In genomic region chr3:134485075-134485536, GRCh38 we compare ENCODE assay signal across 8 cellular contexts. TPM values are rescaled to one million over a fixed set of nuclear protein-coding genes. Genes with fewer than 3 reads are reported as not detected.
DNase-seq lines count a peak whose midpoint lies in the region; ATAC-seq and TF ChIP-seq lines count a peak whose summit lies in the region.

No MANE protein-coding gene starts in this region.

- H3K4me1 Mint-ChIP-seq in naive thymus-derived CD8-positive, alpha-beta T cell, result peaks cover 23 to 71% (median 65%) of the 10 kb centered on the region in 4 donors

- no peaks in the 10 kb centered on the region; the same call in 1 of the 2 replicates for H3K4me1 ChIP-seq in BE2C

- POLR2A ChIA-PET in naive thymus-derived CD8-positive, alpha-beta T cell (lab: Charles Lee), result interaction anchor here (1.1 to 3.1 kb wide), 4 partner anchors 9 to 911 kb away, joined by 3 to 25 read pairs (median 4); partner anchors contain the start of genes CDV3 and TOPBP1

- H3K9me3 ChIP-seq in BE2C, result no peaks in the 10 kb centered on the region

- peaks cover 0 to 32% (median 4%) of the 10 kb centered on the region in 3 donors for H3K36me3 Mint-ChIP-seq in naive thymus-derived CD8-positive, alpha-beta T cell

- H3K4me3 Mint-ChIP-seq in naive thymus-derived CD8-positive, alpha-beta T cell, result peak overlapping the region; percentile 96 to 100 (median 100)

- no peaks in the 10 kb centered on the region for H3K27me3 ChIP-seq in BE2C

- no peaks in the 10 kb centered on the region for H3K27me3 Mint-ChIP-seq in naive thymus-derived CD8-positive, alpha-beta T cell

- ATAC-seq in GM18511 (IDR thresholded peaks at IDR 0.05; ENCODE audit: unreplicated experiment) (peak; percentile 14), HG03097 (IDR thresholded peaks at IDR 0.05; ENCODE audit: low FRiP score, unreplicated experiment) (peak; percentile 14)
- peak; percentile 3 to 12 for ATAC-seq in naive thymus-derived CD8-positive, alpha-beta T cell

- no peak for TF ChIP-seq CTCF in BE2C (IDR thresholded peaks at IDR 0.05; ENCODE audit: low read depth, low read length)
- no peak for TF ChIP-seq CTCF in epithelial cell of esophagus (IDR thresholded peaks at IDR 0.05; ENCODE audit: insufficient read depth, low read depth, low read length, missing control alignments)

- H3K27ac Mint-ChIP-seq in naive thymus-derived CD8-positive, alpha-beta T cell, result peak overlapping the region; percentile 99 to 100 (median 99)

- peaks cover 11% of the 10 kb centered on the region for H3K36me3 ChIP-seq in BE2C

- DNase-seq in BE2C, result no peak
- peak; percentile 40 to 44 for DNase-seq in SHP77 (lab: John Stamatoyannopoulos, UW)
- no peak for DNase-seq in epithelial cell of esophagus (ENCODE audit: low read depth)
- DNase-seq in naive thymus-derived CD8-positive, alpha-beta T cell, result peak in 1 of 10 donors; percentile 66
- DNase-seq in NCI-H524 treated with DMSO at 0.1 percent for 48 hours (lab: John Stamatoyannopoulos, UW), result no peak
- DNase-seq in islet precursor cell, result no peak

- H3K9me3 Mint-ChIP-seq in naive thymus-derived CD8-positive, alpha-beta T cell, result no peaks in the 10 kb centered on the region

- peak overlapping the region; percentile 97 for H3K4me3 ChIP-seq in BE2C (ENCODE audit: low read depth, low read length)
- peak overlapping the region; percentile 93 for H3K4me3 ChIP-seq in epithelial cell of esophagus (ENCODE audit: low read length)

RNA-seq across cellular contexts. Expression of gene ANAPC13, which starts 0.7 kb away (rescaled TPM):
- polyA plus RNA-seq in BE2C (2012; ENCODE audit: insufficient read depth, insufficient read length, low read depth), result 120 TPM
- total RNA-seq in naive thymus-derived CD8-positive, alpha-beta T cell, result 10 to 100 TPM; 36.1 to 36.4 TPM
- polyA plus RNA-seq in naive thymus-derived CD8-positive, alpha-beta T cell, result 10 to 100 TPM; 88.9 to 96.1 (median 90.5) TPM

RNA-seq across cellular contexts. Expression of gene CEP63, which starts 0.8 kb away (rescaled TPM):
- 29.2 TPM for polyA plus RNA-seq in BE2C (2012; ENCODE audit: insufficient read depth, insufficient read length, low read depth)
- 10 to 100 TPM; 33.0 to 40.1 TPM for total RNA-seq in naive thymus-derived CD8-positive, alpha-beta T cell
- 10 to 100 TPM; 16.2 to 32.2 (median 26.0) TPM for polyA plus RNA-seq in naive thymus-derived CD8-positive, alpha-beta T cell

Comparison
In these comparisons a context has a peak if more than half of its experiments do, and no peak if none do; other contexts are left out.
1. DNase-seq: peak in SHP77 (2 of 2); none in BE2C (single experiment), epithelial cell of esophagus (single experiment), NCI-H524 treated with DMSO at 0.1 percent for 48 hours (single experiment) and islet precursor cell (single experiment).
2. Peak in every context shown above with its lines, with median percentiles within 50 percentile points of each other: ATAC-seq.